ENCODE assay signal across 1 cellular context in genomic region chr1:23557471-23558124, GRCh38.
TF ChIP-seq lines count a peak whose summit lies in the region.

No MANE protein-coding gene starts in this region.

TF ChIP-seq in GM23338, 12 proteins besides CTCF, POLR2A, EP300 and RAD21 (continued from another document):
- no peak for TF ChIP-seq ZNF462 (CRISPR knock-in tag; IDR thresholded peaks at IDR 0.05)
TF ChIP-seq in GM23338: peak in this region for 0.
